ENCODE assay signal across 12 cellular contexts in the genomic region with DNA sequence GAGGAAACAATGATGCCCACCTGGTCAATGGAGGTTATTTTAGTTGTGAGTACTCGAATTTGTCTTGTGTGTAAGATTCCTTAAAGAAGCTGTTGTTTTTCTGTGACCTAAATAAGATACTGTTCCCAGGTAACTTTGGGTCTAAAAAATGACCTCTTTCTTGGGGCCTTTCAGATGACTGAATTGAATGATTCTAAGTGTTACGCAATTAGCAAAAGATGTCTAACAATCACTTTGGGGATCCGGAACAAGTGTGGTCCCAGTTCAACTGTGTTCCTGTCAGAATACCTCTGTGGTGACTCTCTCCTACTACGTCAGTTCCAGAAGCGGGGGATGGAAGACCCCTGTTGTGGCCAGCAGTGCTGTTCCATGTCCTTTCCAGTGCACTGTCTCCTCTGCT.
A peak's percentile ranks its signal among the peaks of the same experiment; 100 is the strongest.
DNase-seq lines count a peak whose midpoint lies in the region; ATAC-seq and TF ChIP-seq lines count a peak whose summit lies in the region.
"Had no signal": no experiment of that assay in that cellular context is flagged by ENCODE, and none has a peak within 500 bp of the region (broad histone marks: within the 10 kb centered on the region; RNA-seq: fewer than 3 reads in every experiment).

No MANE protein-coding gene starts in this region.

- no peak overlapping the region for H3K23ac ChIP-seq in H9 (ENCODE audit: insufficient read length, low read depth, low read length)

- no peak overlapping the region for H2BK15ac ChIP-seq in H9 (ENCODE audit: low read depth, low read length)

- H2BK120ac ChIP-seq in H9 (ENCODE audit: low read depth, low read length, poor library complexity, severe bottlenecking) = no peak overlapping the region

- H3K9me3 ChIP-seq in H9 (ENCODE audit: control insufficient read depth, low read depth, low read length) = no peaks in the 10 kb centered on the region
- H3K9me3 ChIP-seq: BLaER1 treated with 17β-estradiol and CSF1 and Interleukin-3, amounts not matched to agents 10 nM and 100 nM had no signal

- no peaks in the 10 kb centered on the region; the same call in 1 of the 2 replicates for H3K27me3 Mint-ChIP-seq in H9 (ENCODE audit: low read depth)
- H3K27me3 Mint-ChIP-seq in WTC11 (ENCODE audit: low read depth) = no peaks in the 10 kb centered on the region
- H3K27me3 Mint-ChIP-seq in nephron (ENCODE audit: low read depth) = no peaks in the 10 kb centered on the region

- CTCF ChIA-PET in WTC11 (lab: Charles Lee) = interaction anchor here (1.0 kb wide), 1 partner anchor 15 kb away, joined by 3 read pairs; no protein-coding TSS in a partner anchor

- no peak overlapping the region for H4K8ac ChIP-seq in H9 (replicated peaks; ENCODE audit: insufficient read length, low read depth, low read length)

- H3K79me2 ChIP-seq in H9 (ENCODE audit: insufficient read depth, low read length) = peaks cover 10% of the 10 kb centered on the region; the same call in 1 of the 2 replicates

- H3K4me1 Mint-ChIP-seq in H9 = peaks cover 36 to 45% of the 10 kb centered on the region in 2 experiments
- peaks cover 63% of the 10 kb centered on the region for H3K4me1 Mint-ChIP-seq in WTC11
- peaks cover 49% of the 10 kb centered on the region for H3K4me1 Mint-ChIP-seq in nephron
- H3K4me1 Mint-ChIP-seq: B cell had no signal

- no peaks in the 10 kb centered on the region for H4K20me1 ChIP-seq in H9 (ENCODE audit: control insufficient read depth, insufficient read depth, insufficient read length)
- H4K20me1 ChIP-seq: BLaER1 treated with 17β-estradiol and CSF1 and Interleukin-3, amounts not matched to agents 10 nM and 100 nM had no signal

- POLR2A ChIA-PET in WTC11 (lab: Charles Lee) = no interaction called here

- H3K18ac ChIP-seq in H9 (ENCODE audit: insufficient read length, low read depth, low read length) = no peak overlapping the region

- H3K27ac ChIP-seq in H9 (ENCODE audit: insufficient read length, low read depth, low read length) = no peak overlapping the region
- H3K27ac ChIP-seq: BLaER1 treated with 17β-estradiol and CSF1 and Interleukin-3, amounts not matched to agents 10 nM and 100 nM had no signal

- H2BK12ac ChIP-seq in H9 (ENCODE audit: insufficient read length, low read depth, low read length) = no peak overlapping the region

- H4K91ac ChIP-seq in H9 (ENCODE audit: insufficient read length, low read depth, low read length) = no peak overlapping the region

- TF ChIP-seq CTCF in H9 (conservative IDR thresholded peaks at IDR 0.05) (no peak), WTC11 (IDR thresholded peaks at IDR 0.05) (no peak), nephron (IDR thresholded peaks at IDR 0.05; ENCODE audit: unreplicated experiment in 3 of 3) (no peak)

- no peak overlapping the region for H2BK20ac ChIP-seq in H9 (ENCODE audit: low read depth, low read length, poor library complexity, severe bottlenecking)

- DNase-seq in H9 (no peak), WTC11 (ENCODE audit: low spot score) (no peak), NCI-H1092 (lab: John Stamatoyannopoulos, UW) (no peak), kidney glomerular epithelial cell (lab: John Stamatoyannopoulos, UW) (no peak)
- DNase-seq: Calu3; CD8-positive, alpha-beta T cell; DMS79 treated with DMSO at 0.1 percent for 48 hours; GF-D8 had no signal

- no peaks in the 10 kb centered on the region for H3K27me3 ChIP-seq in H9 (ENCODE audit: insufficient read depth, low read length)
- H3K27me3 ChIP-seq: BLaER1 treated with 17β-estradiol and CSF1 and Interleukin-3, amounts not matched to agents 10 nM and 100 nM had no signal

- peaks cover 6% of the 10 kb centered on the region; the same call in 1 of the 2 replicates for H3K4me1 ChIP-seq in H9 (ENCODE audit: insufficient read depth, low read length)

- no peak overlapping the region for H3K4ac ChIP-seq in H9 (ENCODE audit: low read depth, low read length)

- H4K5ac ChIP-seq in H9 (ENCODE audit: insufficient read length, low read depth, low read length) = no peak overlapping the region

- no peaks in the 10 kb centered on the region for H3K23me2 ChIP-seq in H9 (ENCODE audit: insufficient read length, low read depth, low read length, poor library complexity, severe bottlenecking)

- peaks cover 14% of the 10 kb centered on the region for H3K79me1 ChIP-seq in H9 (ENCODE audit: insufficient read depth, low read depth, low read length, poor library complexity, severe bottlenecking)

- no peak overlapping the region for H3K4me2 ChIP-seq in H9 (ENCODE audit: insufficient read depth, insufficient read length, low read length)

- no peak overlapping the region for H3K14ac ChIP-seq in H9 (ENCODE audit: insufficient read depth, low read length)

- no peak overlapping the region for H2AFZ ChIP-seq in H9 (ENCODE audit: low read length)

- no peak overlapping the region for H2AK5ac ChIP-seq in H9 (ENCODE audit: insufficient read length, low read length)

- H3K4me3 Mint-ChIP-seq in H9 (no peak overlapping the region), WTC11 (no peak overlapping the region), nephron (no peak overlapping the region)
- H3K4me3 Mint-ChIP-seq: B cell; CD8-positive, alpha-beta T cell had no signal

- H3K56ac ChIP-seq in H9 (ENCODE audit: insufficient read length, low read depth, low read length) = no peak overlapping the region

- no peak overlapping the region for H3K9ac ChIP-seq in H9 (ENCODE audit: extremely low read depth, insufficient read length, low read length)
- H3K9ac ChIP-seq: BLaER1 treated with 17β-estradiol and CSF1 and Interleukin-3, amounts not matched to agents 10 nM and 100 nM had no signal

- ATAC-seq in WTC11 (peak; percentile 41), GM21515 (IDR thresholded peaks at IDR 0.05; ENCODE audit: unreplicated experiment) (no peak)
- ATAC-seq: CD8-positive, alpha-beta T cell had no signal

- peaks cover 0 to 9% (median 3%) of the 10 kb centered on the region in 3 experiments; a peak in 2 of 7 replicates for H3K36me3 Mint-ChIP-seq in H9 (ENCODE audit: insufficient read depth in 1 of 3, low read depth in 3 of 3)
- no peaks in the 10 kb centered on the region; the same call in 1 of the 2 replicates for H3K36me3 Mint-ChIP-seq in WTC11
- peaks cover 4% of the 10 kb centered on the region for H3K36me3 Mint-ChIP-seq in nephron (ENCODE audit: low read depth)
- H3K36me3 Mint-ChIP-seq: CD8-positive, alpha-beta T cell had no signal

- H2BK5ac ChIP-seq in H9 (ENCODE audit: insufficient read length, low read length) = no peak overlapping the region

- peak overlapping the region in 2 of 3 experiments; percentile 30 to 85; a peak in 2 of 7 replicates for H3K27ac Mint-ChIP-seq in H9
- peak overlapping the region; percentile 73 for H3K27ac Mint-ChIP-seq in WTC11
- H3K27ac Mint-ChIP-seq in nephron = peak overlapping the region; percentile 8 to 84 (median 69)
- H3K27ac Mint-ChIP-seq: B cell; CD8-positive, alpha-beta T cell had no signal

- WGBS in H9 (ENCODE audit: extremely low coverage, insufficient read length, low lambda C conversion rate) = no CpG with 5 or more reads among the region's 5 CpGs

- H3T11ph ChIP-seq in H9 (ENCODE audit: low read length) = no peak overlapping the region

- no peaks in the 10 kb centered on the region for H3K9me3 Mint-ChIP-seq in H9
- no peaks in the 10 kb centered on the region for H3K9me3 Mint-ChIP-seq in WTC11
- H3K9me3 Mint-ChIP-seq in nephron = peaks cover 2% of the 10 kb centered on the region
- H3K9me3 Mint-ChIP-seq: CD8-positive, alpha-beta T cell had no signal

TF ChIP-seq in WTC11, 78 proteins besides CTCF, POLR2A, EP300 and RAD21 (continues in another document):
- TF ChIP-seq RELA (CRISPR knock-in tag; IDR thresholded peaks at IDR 0.05; ENCODE audit: borderline replicate concordance) = no peak
- TF ChIP-seq, protein P1, sequence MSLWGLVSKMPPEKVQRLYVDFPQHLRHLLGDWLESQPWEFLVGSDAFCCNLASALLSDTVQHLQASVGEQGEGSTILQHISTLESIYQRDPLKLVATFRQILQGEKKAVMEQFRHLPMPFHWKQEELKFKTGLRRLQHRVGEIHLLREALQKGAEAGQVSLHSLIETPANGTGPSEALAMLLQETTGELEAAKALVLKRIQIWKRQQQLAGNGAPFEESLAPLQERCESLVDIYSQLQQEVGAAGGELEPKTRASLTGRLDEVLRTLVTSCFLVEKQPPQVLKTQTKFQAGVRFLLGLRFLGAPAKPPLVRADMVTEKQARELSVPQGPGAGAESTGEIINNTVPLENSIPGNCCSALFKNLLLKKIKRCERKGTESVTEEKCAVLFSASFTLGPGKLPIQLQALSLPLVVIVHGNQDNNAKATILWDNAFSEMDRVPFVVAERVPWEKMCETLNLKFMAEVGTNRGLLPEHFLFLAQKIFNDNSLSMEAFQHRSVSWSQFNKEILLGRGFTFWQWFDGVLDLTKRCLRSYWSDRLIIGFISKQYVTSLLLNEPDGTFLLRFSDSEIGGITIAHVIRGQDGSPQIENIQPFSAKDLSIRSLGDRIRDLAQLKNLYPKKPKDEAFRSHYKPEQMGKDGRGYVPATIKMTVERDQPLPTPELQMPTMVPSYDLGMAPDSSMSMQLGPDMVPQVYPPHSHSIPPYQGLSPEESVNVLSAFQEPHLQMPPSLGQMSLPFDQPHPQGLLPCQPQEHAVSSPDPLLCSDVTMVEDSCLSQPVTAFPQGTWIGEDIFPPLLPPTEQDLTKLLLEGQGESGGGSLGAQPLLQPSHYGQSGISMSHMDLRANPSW (CRISPR knock-in tag; conservative IDR thresholded peaks at IDR 0.05; ENCODE audit: low read depth) = no peak
- TF ChIP-seq, protein P2, sequence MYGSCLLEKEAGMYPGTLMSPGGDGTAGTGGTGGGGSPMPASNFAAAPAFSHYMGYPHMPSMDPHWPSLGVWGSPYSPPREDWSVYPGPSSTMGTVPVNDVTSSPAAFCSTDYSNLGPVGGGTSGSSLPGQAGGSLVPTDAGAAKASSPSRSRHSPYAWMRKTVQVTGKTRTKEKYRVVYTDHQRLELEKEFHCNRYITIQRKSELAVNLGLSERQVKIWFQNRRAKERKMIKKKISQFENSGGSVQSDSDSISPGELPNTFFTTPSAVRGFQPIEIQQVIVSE (CRISPR knock-in tag; IDR thresholded peaks at IDR 0.05; ENCODE audit: borderline replicate concordance) = no peak
- no peak for TF ChIP-seq ZNF263 (CRISPR knock-in tag; IDR thresholded peaks at IDR 0.05; ENCODE audit: low read depth)
- TF ChIP-seq NFE2L1 (CRISPR knock-in tag; IDR thresholded peaks at IDR 0.05) = no peak
- TF ChIP-seq, protein P3, sequence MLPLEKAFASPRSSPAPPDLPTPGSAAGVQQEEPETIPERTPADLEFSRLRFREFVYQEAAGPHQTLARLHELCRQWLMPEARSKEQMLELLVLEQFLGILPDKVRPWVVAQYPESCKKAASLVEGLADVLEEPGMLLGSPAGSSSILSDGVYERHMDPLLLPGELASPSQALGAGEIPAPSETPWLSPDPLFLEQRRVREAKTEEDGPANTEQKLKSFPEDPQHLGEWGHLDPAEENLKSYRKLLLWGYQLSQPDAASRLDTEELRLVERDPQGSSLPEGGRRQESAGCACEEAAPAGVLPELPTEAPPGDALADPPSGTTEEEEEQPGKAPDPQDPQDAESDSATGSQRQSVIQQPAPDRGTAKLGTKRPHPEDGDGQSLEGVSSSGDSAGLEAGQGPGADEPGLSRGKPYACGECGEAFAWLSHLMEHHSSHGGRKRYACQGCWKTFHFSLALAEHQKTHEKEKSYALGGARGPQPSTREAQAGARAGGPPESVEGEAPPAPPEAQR (CRISPR knock-in tag; IDR thresholded peaks at IDR 0.05) = no peak
